9 cellular contexts compared by ENCODE assay signal in genomic region chr10:132142396-132143161, GRCh38. TPM values are rescaled to one million over a fixed set of nuclear protein-coding genes. Genes with fewer than 3 reads are reported as not detected.
DNase-seq lines count a peak whose midpoint lies in the region; ATAC-seq and TF ChIP-seq lines count a peak whose summit lies in the region.
"Had no signal": no experiment of that assay in that cellular context is flagged by ENCODE, and none has a peak within 500 bp of the region (broad histone marks: within the 10 kb centered on the region; RNA-seq: fewer than 3 reads in every experiment).

No MANE protein-coding gene starts in this region.

- H3K9me3 Mint-ChIP-seq in CD4-positive, alpha-beta T cell: no peaks in the 10 kb centered on the region
- H3K9me3 Mint-ChIP-seq in activated T-cell treated with anti-CD3 and anti-CD28 coated beads, Interleukin-2, amount 50 U/mL, for 72 hours: no peaks in the 10 kb centered on the region

- H3K36me3 Mint-ChIP-seq in CD4-positive, alpha-beta T cell (ENCODE audit: low read depth): no peaks in the 10 kb centered on the region
- H3K36me3 Mint-ChIP-seq in activated T-cell treated with anti-CD3 and anti-CD28 coated beads, Interleukin-2, amount 50 U/mL, for 72 hours (ENCODE audit: insufficient read depth in 2 of 2): no peaks in the 10 kb centered on the region
- H3K36me3 Mint-ChIP-seq: IgD-negative memory B cell had no signal

- CTCF ChIA-PET in CD4-positive, alpha-beta T cell (lab: Charles Lee): interaction anchor here (0.8 kb wide), 1 partner anchor 20 kb away, joined by 3 read pairs; no protein-coding TSS in a partner anchor

- peaks cover 7% of the 10 kb centered on the region for H3K27me3 ChIP-seq in CD4-positive, alpha-beta T cell (ENCODE audit: control insufficient read depth, insufficient read depth, low read length)

- ATAC-seq in CD4-positive, alpha-beta T cell (ENCODE audit: poor library complexity): peak; percentile 86
- ATAC-seq in GM19438 (IDR thresholded peaks at IDR 0.05; ENCODE audit: low read depth, unreplicated experiment) (peak; percentile 70), HG03025 (IDR thresholded peaks at IDR 0.05; ENCODE audit: low FRiP score, unreplicated experiment) (no peak)
- peak; percentile 80 to 81 for ATAC-seq in activated T-cell treated with anti-CD3 and anti-CD28 coated beads, Interleukin-2, amount 50 U/mL, for 72 hours (replicated peaks in 1 of 2)

- peak; percentile 18 to 61 (median 36) for DNase-seq in CD4-positive, alpha-beta T cell
- DNase-seq in NCI-H69 (lab: John Stamatoyannopoulos, UW) (peak; percentile 45), germinal center (ENCODE audit: low spot score) (peak; percentile 69), pons (ENCODE audit: low spot score) (peak; percentile 30), SIG-M5 (lab: John Stamatoyannopoulos, UW) (no peak)
- peak; percentile 61 to 69 for DNase-seq in activated T-cell treated with anti-CD3 and anti-CD28 coated beads, Interleukin-2, amount 50 U/mL, for 72 hours

- H3K4me1 Mint-ChIP-seq in CD4-positive, alpha-beta T cell (ENCODE audit: low read depth): no peaks in the 10 kb centered on the region
- no peaks in the 10 kb centered on the region for H3K4me1 Mint-ChIP-seq in activated T-cell treated with anti-CD3 and anti-CD28 coated beads, Interleukin-2, amount 50 U/mL, for 72 hours (ENCODE audit: low read depth)
- H3K4me1 Mint-ChIP-seq: IgD-negative memory B cell had no signal

- intact Hi-C loops in CD4-positive, alpha-beta T cell (cut with DNase I, micrococcal nuclease): loop anchor here in 1 of 2 experiments (1.0 kb wide), 1 partner anchor 257 kb away; no protein-coding TSS in a partner anchor

- H3K27ac ChIP-seq in CD4-positive, alpha-beta T cell (ENCODE audit: low read depth, low read length): no peak overlapping the region

- POLR2A ChIA-PET in CD4-positive, alpha-beta T cell (lab: Charles Lee): no interaction called here

- no peak overlapping the region for H3K27ac Mint-ChIP-seq in CD4-positive, alpha-beta T cell
- no peak overlapping the region for H3K27ac Mint-ChIP-seq in activated T-cell treated with anti-CD3 and anti-CD28 coated beads, Interleukin-2, amount 50 U/mL, for 72 hours
- H3K27ac Mint-ChIP-seq: IgD-negative memory B cell had no signal

- TF ChIP-seq CTCF in CD4-positive, alpha-beta T cell (IDR thresholded peaks at IDR 0.05): peak; percentile 77

- H3K9me3 ChIP-seq in CD4-positive, alpha-beta T cell (ENCODE audit: control insufficient read depth, low read length): no peaks in the 10 kb centered on the region

- peaks cover 6% of the 10 kb centered on the region for H3K27me3 Mint-ChIP-seq in CD4-positive, alpha-beta T cell
- no peaks in the 10 kb centered on the region for H3K27me3 Mint-ChIP-seq in activated T-cell treated with anti-CD3 and anti-CD28 coated beads, Interleukin-2, amount 50 U/mL, for 72 hours (ENCODE audit: low read depth)

- no peak overlapping the region for H3K4me3 Mint-ChIP-seq in CD4-positive, alpha-beta T cell
- no peak overlapping the region for H3K4me3 Mint-ChIP-seq in activated T-cell treated with anti-CD3 and anti-CD28 coated beads, Interleukin-2, amount 50 U/mL, for 72 hours
- H3K4me3 Mint-ChIP-seq: IgD-negative memory B cell had no signal

RNA-seq across cellular contexts. Expression of gene DPYSL4, which starts 44.2 kb away (rescaled TPM):
- total RNA-seq in CD4-positive, alpha-beta T cell: under 1 TPM; 0.64 to 0.96 TPM
- 1 to 10 TPM; 4.8 to 9.9 TPM for total RNA-seq in activated T-cell treated with anti-CD3 and anti-CD28 coated beads, Interleukin-2, amount 50 U/mL, for 72 hours
